ENCODE assay signal across 23 cellular contexts in genomic region chr17:43457362-43457692, GRCh38. TPM values are rescaled to one million over a fixed set of nuclear protein-coding genes. Genes with fewer than 3 reads are reported as not detected.
DNase-seq lines count a peak whose midpoint lies in the region; ATAC-seq and TF ChIP-seq lines count a peak whose summit lies in the region.
"Had no signal": no experiment of that assay in that cellular context is flagged by ENCODE, and none has a peak within 500 bp of the region (broad histone marks: within the 10 kb centered on the region; RNA-seq: fewer than 3 reads in every experiment).

No MANE protein-coding gene starts in this region.

- in situ Hi-C loops in mammary epithelial cell (cut with MboI; ENCODE audit: low sequenced_read_pairs in 2 of 2), result no loop called here

- H3K9me3 ChIP-seq in BLaER1 treated with 17β-estradiol and CSF1 and Interleukin-3, amounts not matched to agents 10 nM and 100 nM (replicated peaks in 1 of 11), result peaks cover 0 to under 1% (median 0%) of the 10 kb centered on the region in 11 experiments; a peak in 1 of 22 replicates
- H3K9me3 ChIP-seq in mammary epithelial cell (replicated peaks; ENCODE audit: insufficient read depth, low read length), result no peaks in the 10 kb centered on the region
- no peaks in the 10 kb centered on the region for H3K9me3 ChIP-seq in right lobe of liver
- no peaks in the 10 kb centered on the region for H3K9me3 ChIP-seq in skeletal muscle satellite cell (replicated peaks; ENCODE audit: low read length)
- H3K9me3 ChIP-seq: BLaER1, gastrocnemius medialis, tibial artery had no signal

- no peaks in the 10 kb centered on the region for H3K36me3 ChIP-seq in BLaER1 treated with 17β-estradiol and CSF1 and Interleukin-3, amounts not matched to agents 10 nM and 100 nM
- H3K36me3 ChIP-seq in mammary epithelial cell (ENCODE audit: insufficient read depth, low read length) (no peaks in the 10 kb centered on the region), right lobe of liver (no peaks in the 10 kb centered on the region), skeletal muscle satellite cell (ENCODE audit: insufficient read depth, low read length) (no peaks in the 10 kb centered on the region)
- H3K36me3 ChIP-seq: BLaER1, gastrocnemius medialis, neural progenitor cell, tibial artery had no signal

- H3K4me2 ChIP-seq in BLaER1 treated with 17β-estradiol and CSF1 and Interleukin-3, amounts not matched to agents 10 nM and 100 nM, result peak overlapping the region in 6 of 11 experiments; percentile 26 to 81 (median 69); a peak in 10 of 22 replicates
- H3K4me2 ChIP-seq in mammary epithelial cell (ENCODE audit: insufficient read depth, low read depth, low read length) (peak overlapping the region; percentile 37), skeletal muscle satellite cell (ENCODE audit: low read length) (peak overlapping the region; percentile 23)
- H3K4me2 ChIP-seq: neural progenitor cell had no signal

- BruUV-seq in mammary epithelial cell (replicated peaks; lab: Mats Ljungman, UMichigan), result no TSS peak

- CTCF ChIA-PET in mammary epithelial cell (lab: Charles Lee; ENCODE audit: low non-redundant PET), result no interaction called here

- H3K9me3 Mint-ChIP-seq in activated T-helper 17 cell treated with anti-CD3 and anti-CD28 coated beads, Interleukin-2, amount 50 U/mL, for 72 hours, result no peaks in the 10 kb centered on the region
- H3K9me3 Mint-ChIP-seq: activated CD4-positive, alpha-beta memory T cell treated with anti-CD3 and anti-CD28 coated beads, Interleukin-2, amount 10 ng/mL, durations not matched to agents 7 days and 5 days; activated naive CD4-positive, alpha-beta T cell treated with anti-CD3 and anti-CD28 coated beads, Interleukin-2, amount 50 U/mL, for 24 hours; activated T-helper 2 cell treated with anti-CD3 and anti-CD28 coated beads, Interferon-gamma antibody, Interleukin-2, Interleukin-4, amounts not matched to agents 10 μg/mL and 5 μg/mL and 100 μg/mL, durations not matched to agents 14 hours and 24 hours and 36 hours; stimulated activated naive CD8-positive, alpha-beta T cell treated with anti-CD3 and anti-CD28 coated beads, Interleukin-15, amount 100 ng/mL, for 72 hours had no signal

- intact Hi-C loops in mammary epithelial cell (cut with micrococcal nuclease) (no loop called here), right lobe of liver (cut with DNase I) (no loop called here)

- H3K27me3 Mint-ChIP-seq in activated T-helper 17 cell treated with anti-CD3 and anti-CD28 coated beads, Interleukin-2, amount 50 U/mL, for 72 hours, result peaks cover 4% of the 10 kb centered on the region
- H3K27me3 Mint-ChIP-seq: activated naive CD4-positive, alpha-beta T cell treated with anti-CD3 and anti-CD28 coated beads, Interleukin-2, amount 50 U/mL, for 24 hours had no signal

- no peak overlapping the region for H3K27ac ChIP-seq in BLaER1 treated with 17β-estradiol and CSF1 and Interleukin-3, amounts not matched to agents 10 nM and 100 nM
- H3K27ac ChIP-seq in mammary epithelial cell (ENCODE audit: insufficient read depth, low read depth, low read length) (peak overlapping the region; percentile 41), right lobe of liver (peak overlapping the region; percentile 34 to 83 (median 54))
- H3K27ac ChIP-seq: BLaER1, HL-60, neural progenitor cell, tibial artery had no signal

- peaks cover 8 to 34% (median 19%) of the 10 kb centered on the region in 10 experiments; a peak in 19 of 20 replicates for H3K4me1 ChIP-seq in BLaER1 treated with 17β-estradiol and CSF1 and Interleukin-3, amounts not matched to agents 10 nM and 100 nM
- H3K4me1 ChIP-seq in mammary epithelial cell (ENCODE audit: insufficient read depth, low read length) (peaks cover 30% of the 10 kb centered on the region), right lobe of liver (peaks cover 0 to 77% (median 32%) of the 10 kb centered on the region in 4 donors), skeletal muscle satellite cell (ENCODE audit: control insufficient read depth, insufficient read depth, low read length) (peaks cover 27% of the 10 kb centered on the region)
- H3K4me1 ChIP-seq: tibial artery had no signal

- no peaks in the 10 kb centered on the region for H4K20me1 ChIP-seq in BLaER1 treated with 17β-estradiol and CSF1 and Interleukin-3, amounts not matched to agents 10 nM and 100 nM
- no peaks in the 10 kb centered on the region for H4K20me1 ChIP-seq in mammary epithelial cell (ENCODE audit: insufficient read depth, low read length)
- H4K20me1 ChIP-seq: BLaER1 had no signal

- H3K4me3 Mint-ChIP-seq in activated T-helper 17 cell treated with anti-CD3 and anti-CD28 coated beads, Interleukin-2, amount 50 U/mL, for 72 hours, result no peak overlapping the region
- H3K4me3 Mint-ChIP-seq: activated CD4-positive, alpha-beta memory T cell treated with anti-CD3 and anti-CD28 coated beads, Interleukin-2, amount 10 ng/mL, durations not matched to agents 7 days and 5 days; activated naive CD4-positive, alpha-beta T cell treated with anti-CD3 and anti-CD28 coated beads, Interleukin-2, amount 50 U/mL, for 24 hours; neural progenitor cell; stimulated activated naive CD8-positive, alpha-beta T cell treated with anti-CD3 and anti-CD28 coated beads, Interleukin-15, amount 100 ng/mL, for 72 hours had no signal

- H2AFZ ChIP-seq in mammary epithelial cell (ENCODE audit: low read depth, low read length), result peak overlapping the region; percentile 67

- H3K36me3 Mint-ChIP-seq in activated T-helper 17 cell treated with anti-CD3 and anti-CD28 coated beads, Interleukin-2, amount 50 U/mL, for 72 hours (ENCODE audit: low read depth), result no peaks in the 10 kb centered on the region
- H3K36me3 Mint-ChIP-seq: activated naive CD4-positive, alpha-beta T cell treated with anti-CD3 and anti-CD28 coated beads, Interleukin-2, amount 50 U/mL, for 24 hours; neural progenitor cell had no signal

- H3K27me3 ChIP-seq in BLaER1 treated with 17β-estradiol and CSF1 and Interleukin-3, amounts not matched to agents 10 nM and 100 nM, result no peaks in the 10 kb centered on the region
- no peaks in the 10 kb centered on the region for H3K27me3 ChIP-seq in mammary epithelial cell (ENCODE audit: insufficient read depth, low read length)
- H3K27me3 ChIP-seq in right lobe of liver, result no peaks in the 10 kb centered on the region
- peaks cover 6% of the 10 kb centered on the region for H3K27me3 ChIP-seq in skeletal muscle satellite cell (ENCODE audit: control insufficient read depth, insufficient read depth, low read length)
- H3K27me3 ChIP-seq: BLaER1, gastrocnemius medialis, neural progenitor cell, tibial artery had no signal

- WGBS in mammary epithelial cell (ENCODE audit: low coverage, missing lambda C conversion rate), result 94% methylated on average over 1 of the region's 1 CpG
- WGBS in right lobe of liver (ENCODE audit: insufficient coverage, low coverage, low lambda C conversion rate, missing lambda C conversion rate), result 50% methylated on average over 1 of the region's 1 CpG

- TF ChIP-seq CTCF in mammary epithelial cell (conservative IDR thresholded peaks at IDR 0.05 in 1 of 2, IDR thresholded peaks at IDR 0.05 in 1 of 2; ENCODE audit: extremely low read depth in 1 of 2, insufficient read depth in 1 of 2, low read depth in 1 of 2, low read length in 2 of 2) (no peak), right lobe of liver (IDR thresholded peaks at IDR 0.05) (no peak)

- no peak overlapping the region for H3K9ac ChIP-seq in BLaER1 treated with 17β-estradiol and CSF1 and Interleukin-3, amounts not matched to agents 10 nM and 100 nM
- no peak overlapping the region for H3K9ac ChIP-seq in mammary epithelial cell (ENCODE audit: insufficient read depth, low read length)
- no peak overlapping the region for H3K9ac ChIP-seq in skeletal muscle satellite cell (ENCODE audit: low read depth, low read length)
- H3K9ac ChIP-seq: BLaER1, neural progenitor cell had no signal

- dilution Hi-C loops in mammary epithelial cell (cut with HindIII; ENCODE audit: low sequenced_read_pairs), result no loop called here

- no peak for TF ChIP-seq POLR2A in right lobe of liver (IDR thresholded peaks at IDR 0.05)

- no peak overlapping the region for H3K27ac Mint-ChIP-seq in activated T-helper 17 cell treated with anti-CD3 and anti-CD28 coated beads, Interleukin-2, amount 50 U/mL, for 72 hours
- H3K27ac Mint-ChIP-seq: activated CD4-positive, alpha-beta memory T cell treated with anti-CD3 and anti-CD28 coated beads, Interleukin-2, amount 10 ng/mL, durations not matched to agents 7 days and 5 days; activated naive CD4-positive, alpha-beta T cell treated with anti-CD3 and anti-CD28 coated beads, Interleukin-2, amount 50 U/mL, for 24 hours; activated T-helper 2 cell treated with anti-CD3 and anti-CD28 coated beads, Interferon-gamma antibody, Interleukin-2, Interleukin-4, amounts not matched to agents 10 μg/mL and 5 μg/mL and 100 μg/mL, durations not matched to agents 14 hours and 24 hours and 36 hours; neural progenitor cell had no signal

- H3K4me1 Mint-ChIP-seq in activated T-helper 17 cell treated with anti-CD3 and anti-CD28 coated beads, Interleukin-2, amount 50 U/mL, for 72 hours, result peaks cover 5% of the 10 kb centered on the region

- no peak overlapping the region for H3K4me3 ChIP-seq in BLaER1 treated with 17β-estradiol and CSF1 and Interleukin-3, amounts not matched to agents 10 nM and 100 nM
- H3K4me3 ChIP-seq in mammary epithelial cell (replicated peaks in 1 of 3; ENCODE audit: insufficient read depth in 1 of 3, low read depth in 2 of 3, low read length in 3 of 3) (no peak overlapping the region), right lobe of liver (peak overlapping the region in 1 of 3 donors; percentile 3), skeletal muscle satellite cell (ENCODE audit: low read length) (no peak overlapping the region)
- H3K4me3 ChIP-seq: BLaER1, gastrocnemius medialis, neural progenitor cell, tibial artery had no signal

- H3K79me2 ChIP-seq in mammary epithelial cell (ENCODE audit: insufficient read depth, low read length), result no peaks in the 10 kb centered on the region

- DNase-seq in mammary epithelial cell, result no peak
- DNase-seq in right lobe of liver, result no peak
- DNase-seq in cortex of kidney (lab: John Stamatoyannopoulos, UW), result no peak
- DNase-seq in foreskin melanocyte, result no peak
- DNase-seq: activated CD4-positive, alpha-beta memory T cell treated with anti-CD3 and anti-CD28 coated beads, Interleukin-2, amount 10 ng/mL, durations not matched to agents 7 days and 5 days; activated CD4-positive, alpha-beta T cell treated with anti-CD3 and anti-CD28 coated beads for 1 hour; activated CD8-positive, alpha-beta memory T cell treated with anti-CD3 and anti-CD28 coated beads, Interleukin-2, amount 50 U/mL, for 48 hours; amygdala; DMS53; effector memory CD4-positive, alpha-beta T cell; stimulated activated CD8-positive, alpha-beta memory T cell treated with anti-CD3 and anti-CD28 coated beads, Interleukin-4, amount 100 ng/mL, for 48 hours had no signal

- no peak for ATAC-seq in right lobe of liver
- no peak for ATAC-seq in HG02678 (IDR thresholded peaks at IDR 0.05; ENCODE audit: unreplicated experiment)
- ATAC-seq in activated T-helper 17 cell treated with anti-CD3 and anti-CD28 coated beads, Interleukin-2, amount 50 U/mL, for 72 hours (replicated peaks), result no peak

RNA-seq across cellular contexts. Expression of gene DHX8, which starts 26.4 kb away (rescaled TPM):
- total RNA-seq in mammary epithelial cell (10 to 100 TPM; 41.3 to 58.8 TPM), right lobe of liver (10 to 100 TPM; 14.1 to 18.6 (median 17.5) TPM)
- polyA plus RNA-seq in mammary epithelial cell, result 28.5 TPM
- polyA minus RNA-seq in mammary epithelial cell, result 87.8 TPM
- total RNA-seq in skeletal muscle satellite cell (2012; rRNA removed), result 28.4 and 29.9 TPM in 2 replicates
- 10 to 100 TPM; 34.0 to 51.1 TPM for total RNA-seq in activated T-helper 17 cell treated with anti-CD3 and anti-CD28 coated beads, Interleukin-2, amount 50 U/mL, for 72 hours

RNA-seq across cellular contexts. Expression of gene ARL4D, which starts 58.5 kb away (rescaled TPM):
- total RNA-seq in mammary epithelial cell (100 to 1,000 TPM in 1 of 2 donors, 10 to 100 TPM in 1; 59.1 to 112 TPM), right lobe of liver (10 to 100 TPM; 10.9 to 31.8 (median 13.2) TPM)
- polyA plus RNA-seq in mammary epithelial cell, result 43.2 TPM
- polyA minus RNA-seq in mammary epithelial cell, result 43.4 TPM
- total RNA-seq in skeletal muscle satellite cell (2012; rRNA removed), result 26.4 and 27.7 TPM in 2 replicates
- 1 to 10 TPM; 1.7 to 2.5 TPM for total RNA-seq in activated T-helper 17 cell treated with anti-CD3 and anti-CD28 coated beads, Interleukin-2, amount 50 U/mL, for 72 hours

Comparison
In these comparisons a context has a peak if more than half of its experiments do, and no peak if none do; other contexts are left out.
1. H3K27ac ChIP-seq: peak in mammary epithelial cell (single experiment) and right lobe of liver (3 of 3); none in BLaER1 treated with 17β-estradiol and CSF1 and Interleukin-3, amounts not matched to agents 10 nM and 100 nM (0 of 11).
2. Peak in every context shown above with its lines, with median percentiles within 50 percentile points of each other: H3K4me2 ChIP-seq.